Comparison of ENCODE assay signal across 8 cellular contexts in genomic region chr16:11949527-11949926, GRCh38. TPM values are rescaled to one million over a fixed set of nuclear protein-coding genes. Genes with fewer than 3 reads are reported as not detected.
DNase-seq lines count a peak whose midpoint lies in the region; ATAC-seq and TF ChIP-seq lines count a peak whose summit lies in the region.

No MANE protein-coding gene starts in this region.

- no peak overlapping the region for H3K4me3 ChIP-seq in ascending aorta

- CTCF ChIA-PET in activated CD8-positive, alpha-beta memory T cell treated with anti-CD3 and anti-CD28 coated beads, Interleukin-2, amount 10 ng/mL, durations not matched to agents 7 days and 5 days (lab: Charles Lee): interaction anchor here (1.1 to 2.7 kb wide), 2 partner anchors 118 to 145 kb away, joined by 3 to 15 read pairs; no protein-coding TSS in a partner anchor

- no peak for DNase-seq in activated CD8-positive, alpha-beta memory T cell treated with anti-CD3 and anti-CD28 coated beads, Interleukin-2, amount 10 ng/mL, durations not matched to agents 7 days and 5 days
- no peak for DNase-seq in activated CD8-positive, alpha-beta memory T cell treated with anti-CD3 and anti-CD28 coated beads, Interleukin-2, amount 50 U/mL, for 4 hours
- DNase-seq in NCI-H460 (ENCODE audit: extremely low read depth, low read depth) (peak; percentile 51), ascending aorta (ENCODE audit: low spot score in 2 of 2) (no peak), iPS DF 19.7 (ENCODE audit: low read depth, low spot score) (peak; percentile 45), substantia nigra (lab: John Stamatoyannopoulos, UW) (peak in 34 of 49 donors; percentile 0 to 57 (median 16))

- H3K27me3 ChIP-seq in ascending aorta: no peaks in the 10 kb centered on the region

- no peaks in the 10 kb centered on the region for H3K27me3 Mint-ChIP-seq in activated CD8-positive, alpha-beta memory T cell treated with anti-CD3 and anti-CD28 coated beads, Interleukin-2, amount 10 ng/mL, durations not matched to agents 7 days and 5 days

- H3K4me3 Mint-ChIP-seq in activated CD8-positive, alpha-beta memory T cell treated with anti-CD3 and anti-CD28 coated beads, Interleukin-2, amount 10 ng/mL, durations not matched to agents 7 days and 5 days: no peak overlapping the region

- no peak overlapping the region for H3K27ac ChIP-seq in ascending aorta
- H3K27ac ChIP-seq in substantia nigra (ENCODE audit: low read depth, low read length, poor library complexity, severe bottlenecking): no peak overlapping the region

- ATAC-seq in activated CD8-positive, alpha-beta memory T cell treated with anti-CD3 and anti-CD28 coated beads, Interleukin-2, amount 10 ng/mL, durations not matched to agents 7 days and 5 days: peak; percentile 57
- ATAC-seq in HG02610 (IDR thresholded peaks at IDR 0.05; ENCODE audit: unreplicated experiment): peak; percentile 70
- no peak for ATAC-seq in HG03045 (IDR thresholded peaks at IDR 0.05; ENCODE audit: unreplicated experiment)

- H3K36me3 Mint-ChIP-seq in activated CD8-positive, alpha-beta memory T cell treated with anti-CD3 and anti-CD28 coated beads, Interleukin-2, amount 10 ng/mL, durations not matched to agents 7 days and 5 days: no peaks in the 10 kb centered on the region

- H3K36me3 ChIP-seq in ascending aorta: no peaks in the 10 kb centered on the region

- TF ChIP-seq CTCF in ascending aorta (IDR thresholded peaks at IDR 0.05): peak; percentile 15 to 46 (median 38)

- no peaks in the 10 kb centered on the region for H3K4me1 Mint-ChIP-seq in activated CD8-positive, alpha-beta memory T cell treated with anti-CD3 and anti-CD28 coated beads, Interleukin-2, amount 10 ng/mL, durations not matched to agents 7 days and 5 days

- no peak overlapping the region for H3K27ac Mint-ChIP-seq in activated CD8-positive, alpha-beta memory T cell treated with anti-CD3 and anti-CD28 coated beads, Interleukin-2, amount 10 ng/mL, durations not matched to agents 7 days and 5 days

- no peaks in the 10 kb centered on the region for H3K4me1 ChIP-seq in ascending aorta

- no peaks in the 10 kb centered on the region for H3K9me3 ChIP-seq in ascending aorta

- no peaks in the 10 kb centered on the region for H3K9me3 Mint-ChIP-seq in activated CD8-positive, alpha-beta memory T cell treated with anti-CD3 and anti-CD28 coated beads, Interleukin-2, amount 10 ng/mL, durations not matched to agents 7 days and 5 days (ENCODE audit: low read depth)

- intact Hi-C loops in ascending aorta (cut with DNase I): loop anchor here (2.0 kb wide), 1 partner anchor 119 kb away; no protein-coding TSS in a partner anchor

RNA-seq across cellular contexts. Expression of gene NPIPB2, which starts 7.7 kb away (rescaled TPM):
- total RNA-seq in activated CD8-positive, alpha-beta memory T cell treated with anti-CD3 and anti-CD28 coated beads, Interleukin-2, amount 10 ng/mL, durations not matched to agents 7 days and 5 days: 10 to 100 TPM; 14.9 to 22.9 TPM
- 5.5 and 8.1 TPM in 2 replicates for total RNA-seq in NCI-H460 (2014; rRNA removed; shearing (Covaris generic))
- polyA plus RNA-seq in NCI-H460 (2014; cell fraction: nucleus; rRNA removed): 3.3 and 7.6 TPM in 2 replicates
- 28.1 TPM for total RNA-seq in ascending aorta

RNA-seq across cellular contexts. Expression of gene TNFRSF17, which starts 15.5 kb away (rescaled TPM):
- total RNA-seq in activated CD8-positive, alpha-beta memory T cell treated with anti-CD3 and anti-CD28 coated beads, Interleukin-2, amount 10 ng/mL, durations not matched to agents 7 days and 5 days: not detected
- not detected in 2 replicates for total RNA-seq in NCI-H460 (2014; rRNA removed; shearing (Covaris generic))
- polyA plus RNA-seq in NCI-H460 (2014; cell fraction: nucleus; rRNA removed): not detected in 2 replicates
- not detected for total RNA-seq in ascending aorta

RNA-seq across cellular contexts. Expression of gene SNX29, which starts 27.0 kb away (rescaled TPM):
- total RNA-seq in activated CD8-positive, alpha-beta memory T cell treated with anti-CD3 and anti-CD28 coated beads, Interleukin-2, amount 10 ng/mL, durations not matched to agents 7 days and 5 days: 10 to 100 TPM; 13.2 to 17.9 TPM
- 3.8 and 4.5 TPM in 2 replicates for total RNA-seq in NCI-H460 (2014; rRNA removed; shearing (Covaris generic))
- polyA plus RNA-seq in NCI-H460 (2014; cell fraction: nucleus; rRNA removed): 2.9 and 3.7 TPM in 2 replicates
- 69.8 TPM for total RNA-seq in ascending aorta

RNA-seq across cellular contexts. Expression of gene GSPT1, which starts 33.8 kb away (rescaled TPM):
- 100 to 1,000 TPM; 111 to 176 TPM for total RNA-seq in activated CD8-positive, alpha-beta memory T cell treated with anti-CD3 and anti-CD28 coated beads, Interleukin-2, amount 10 ng/mL, durations not matched to agents 7 days and 5 days
- 114 and 120 TPM in 2 replicates for total RNA-seq in NCI-H460 (2014; rRNA removed; shearing (Covaris generic))
- polyA plus RNA-seq in NCI-H460 (2014; cell fraction: nucleus; rRNA removed): 74.9 and 84.5 TPM in 2 replicates
- total RNA-seq in ascending aorta: 56.3 TPM

Comparison
In these comparisons a context has a peak if more than half of its experiments do, and no peak if none do; other contexts are left out.
1. DNase-seq: peak in NCI-H460 (single experiment), iPS DF 19.7 (single experiment) and substantia nigra (34 of 49); none in activated CD8-positive, alpha-beta memory T cell treated with anti-CD3 and anti-CD28 coated beads, Interleukin-2, amount 10 ng/mL, durations not matched to agents 7 days and 5 days (single experiment), activated CD8-positive, alpha-beta memory T cell treated with anti-CD3 and anti-CD28 coated beads, Interleukin-2, amount 50 U/mL, for 4 hours (single experiment) and ascending aorta (0 of 2).